In the genomic region with DNA sequence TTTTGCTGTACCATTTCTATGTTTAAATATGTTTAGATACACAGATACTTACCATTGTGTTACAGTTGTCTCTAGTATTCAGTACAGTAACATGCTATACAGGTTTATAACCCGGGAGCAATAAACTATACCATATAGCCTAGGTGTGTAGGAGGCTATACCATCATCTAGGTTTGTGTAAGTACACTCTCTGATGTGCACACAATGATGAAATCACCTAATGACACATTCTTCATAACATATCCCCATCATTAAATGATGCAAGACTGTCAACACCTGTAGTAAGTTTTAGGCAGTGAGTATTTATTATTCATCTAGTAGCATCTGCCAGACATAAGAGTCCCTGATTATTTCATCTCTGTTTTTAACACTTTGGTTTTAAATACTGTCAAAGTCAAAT, we compare ENCODE assay signal across 17 cellular contexts. TPM values are rescaled to one million over a fixed set of nuclear protein-coding genes. Genes with fewer than 3 reads are reported as not detected.
DNase-seq lines count a peak whose midpoint lies in the region; ATAC-seq, FAIRE-seq and TF ChIP-seq lines count a peak whose summit lies in the region.
"Had no signal": no experiment of that assay in that cellular context is flagged by ENCODE, and none has a peak within 500 bp of the region (broad histone marks: within the 10 kb centered on the region; RNA-seq: fewer than 3 reads in every experiment).

No MANE protein-coding gene starts in this region.

- POLR2A ChIA-PET in MCF 10A (lab: Yijun Ruan, JAX) (no interaction called here), RWPE1 (lab: Yijun Ruan, JAX; ENCODE audit: low non-redundant PET) (no interaction called here)

- peaks cover 78% of the 10 kb centered on the region for H3K36me3 Mint-ChIP-seq in MCF 10A (ENCODE audit: insufficient read depth, unreplicated experiment)

- no peak for FAIRE-seq in GM19239 (lab: Jason Lieb, UNC)

- H3K9me3 Mint-ChIP-seq in MCF 10A (ENCODE audit: unreplicated experiment) = no peaks in the 10 kb centered on the region
- H3K9me3 Mint-ChIP-seq: IgD-negative memory B cell had no signal

- H3K9ac ChIP-seq in subcutaneous abdominal adipose tissue (ENCODE audit: low read length in 5 of 5) = no peak overlapping the region

- CTCF ChIA-PET in MCF 10A (lab: Yijun Ruan, JAX) = no interaction called here
- CTCF ChIA-PET in RWPE1 (lab: Yijun Ruan, JAX) = interaction anchor here (1.0 kb wide), 1 partner anchor 10 kb away, joined by 6 read pairs; no protein-coding TSS in a partner anchor

- TF ChIP-seq CTCF in MCF 10A (IDR thresholded peaks at IDR 0.05; ENCODE audit: unreplicated experiment) = no peak
- no peak for TF ChIP-seq CTCF in breast epithelium (IDR thresholded peaks at IDR 0.05)
- TF ChIP-seq CTCF in RWPE1 (conservative IDR thresholded peaks at IDR 0.05; ENCODE audit: low read depth) = no peak

- H3K4me3 ChIP-seq in breast epithelium (no peak overlapping the region), subcutaneous abdominal adipose tissue (ENCODE audit: low read depth in 1 of 5, low read length in 5 of 5) (no peak overlapping the region)
- H3K4me3 ChIP-seq: Peyer's patch had no signal

- H3K4me3 Mint-ChIP-seq in MCF 10A (ENCODE audit: unreplicated experiment) = no peak overlapping the region
- H3K4me3 Mint-ChIP-seq: IgD-negative memory B cell had no signal

- H3K4me1 Mint-ChIP-seq in MCF 10A (ENCODE audit: insufficient read depth, unreplicated experiment) = peaks cover 9% of the 10 kb centered on the region

- peak; percentile 96 for ATAC-seq in esophagus mucosa
- ATAC-seq: SK-N-SH treated with all-trans-retinoic acid at 6 μM for 48 hours had no signal

- no peaks in the 10 kb centered on the region for H3K36me3 ChIP-seq in breast epithelium
- H3K36me3 ChIP-seq in subcutaneous abdominal adipose tissue (ENCODE audit: control insufficient read depth in 5 of 5, insufficient read depth in 5 of 5, low read length in 5 of 5) = peaks cover 5 to 38% (median 21%) of the 10 kb centered on the region in 5 donors

- intact Hi-C loops in MCF 10A (cut with micrococcal nuclease) (no loop called here), breast epithelium (cut with DNase I; ENCODE audit: low total_unique reads) (no loop called here)

- DNase-seq in MCF 10A (ENCODE audit: unreplicated experiment) = peak; percentile 56
- DNase-seq in breast epithelium (ENCODE audit: low spot score in 2 of 2) = no peak
- peak; percentile 45 for DNase-seq in RWPE1 (ENCODE audit: low spot score)
- no peak for DNase-seq in GM19239 (ENCODE audit: insufficient read length, low spot score)
- DNase-seq in medulla oblongata (ENCODE audit: extremely low spot score) = no peak
- DNase-seq in NCI-H2081 (lab: John Stamatoyannopoulos, UW) = no peak
- DNase-seq: H7, NCI-H1436, NCI-H2029, NCI-H2171 treated with DMSO at 0.1 percent for 48 hours, Peyer's patch, SHP77 treated with DMSO at 0.1 percent for 48 hours had no signal

- no peaks in the 10 kb centered on the region for H3K27me3 Mint-ChIP-seq in MCF 10A (ENCODE audit: insufficient read depth, unreplicated experiment)
- H3K27me3 Mint-ChIP-seq: IgD-negative memory B cell had no signal

- no peak for TF ChIP-seq POLR2A in breast epithelium (IDR thresholded peaks at IDR 0.05)

- H3K27ac Mint-ChIP-seq in MCF 10A (ENCODE audit: low read depth, unreplicated experiment) = no peak overlapping the region
- H3K27ac Mint-ChIP-seq: IgD-negative memory B cell had no signal

- H3K9me3 ChIP-seq in breast epithelium = no peaks in the 10 kb centered on the region
- no peaks in the 10 kb centered on the region for H3K9me3 ChIP-seq in subcutaneous abdominal adipose tissue (ENCODE audit: control insufficient read depth in 5 of 5, low read length in 5 of 5)
- H3K9me3 ChIP-seq: Peyer's patch had no signal

- H3K27ac ChIP-seq in breast epithelium (no peak overlapping the region), RWPE1 (no peak overlapping the region), subcutaneous abdominal adipose tissue (ENCODE audit: low read depth, low read length) (peak overlapping the region; percentile 80)
- H3K27ac ChIP-seq: C4-2B, Peyer's patch had no signal

- H3K27me3 ChIP-seq in breast epithelium (no peaks in the 10 kb centered on the region), subcutaneous abdominal adipose tissue (ENCODE audit: control insufficient read depth in 5 of 5, insufficient read depth in 4 of 5, low read length in 5 of 5) (no peaks in the 10 kb centered on the region)
- H3K27me3 ChIP-seq: Peyer's patch had no signal

- H3K4me1 ChIP-seq in breast epithelium (no peaks in the 10 kb centered on the region), subcutaneous abdominal adipose tissue (ENCODE audit: control insufficient read depth in 5 of 5, insufficient read depth in 5 of 5, low read length in 5 of 5) (peaks cover 0 to 70% (median 25%) of the 10 kb centered on the region in 5 donors)
- H3K4me1 ChIP-seq: Peyer's patch had no signal

- BruUV-seq in MCF 10A (replicated peaks; lab: Mats Ljungman, UMichigan) = no TSS peak

RNA-seq across cellular contexts. Expression of a gene that starts 7.3 kb away (rescaled TPM):
- total RNA-seq in MCF 10A (2022) (6.3 and 13.0 TPM in 2 replicates), breast epithelium (10 to 100 TPM in 2 of 3 donors, 1 to 10 TPM in 1; 6.9 to 22.4 (median 10.8) TPM), esophagus mucosa (15.2 TPM)

RNA-seq across cellular contexts. Expression of a gene that starts 7.7 kb away (rescaled TPM):
- total RNA-seq in MCF 10A (2022) (17.5 and 21.9 TPM in 2 replicates), breast epithelium (10 to 100 TPM; 20.0 to 21.4 (median 21.3) TPM), esophagus mucosa (11.4 TPM)

Comparison
In these comparisons a context has a peak if more than half of its experiments do, and no peak if none do; other contexts are left out.
1. DNase-seq: peak in MCF 10A (single experiment) and RWPE1 (single experiment); none in breast epithelium (0 of 2), GM19239 (single experiment), medulla oblongata (single experiment) and NCI-H2081 (0 of 2).